26 cellular contexts compared by ENCODE assay signal in genomic region chr14:67644428-67644827, GRCh38. TPM values are rescaled to one million over a fixed set of nuclear protein-coding genes. Genes with fewer than 3 reads are reported as not detected.
A peak's percentile ranks its signal among the peaks of the same experiment; 100 is the strongest.
DNase-seq lines count a peak whose midpoint lies in the region; ATAC-seq and TF ChIP-seq lines count a peak whose summit lies in the region.
"Had no signal": no experiment of that assay in that cellular context is flagged by ENCODE, and none has a peak within 500 bp of the region (broad histone marks: within the 10 kb centered on the region; RNA-seq: fewer than 3 reads in every experiment).

No MANE protein-coding gene starts in this region.

- peaks cover 3% of the 10 kb centered on the region; the same call in 1 of the 2 replicates for H3K9me1 ChIP-seq in IMR-90 (ENCODE audit: insufficient read depth, low read length)

- H3K18ac ChIP-seq in IMR-90 (ENCODE audit: low read depth, low read length) = no peak overlapping the region

- no peaks in the 10 kb centered on the region for H3K4me1 ChIP-seq in IMR-90 (ENCODE audit: control insufficient read depth, insufficient read depth, low read length)
- H3K4me1 ChIP-seq in gastrocnemius medialis = peaks cover 8 to 13% of the 10 kb centered on the region in 2 donors
- H3K4me1 ChIP-seq: foreskin keratinocyte, neural progenitor cell, SJCRH30 had no signal

- no peak overlapping the region for H3K14ac ChIP-seq in IMR-90 (replicated peaks; ENCODE audit: low read depth, low read length)

- ATAC-seq in IMR-90 (ENCODE audit: low read depth) (no peak; the same call in 1 of the 2 replicates), left ventricle myocardium superior (peak; percentile 66), gastrocnemius medialis (peak; percentile 91 to 94), HG02852 (IDR thresholded peaks at IDR 0.05; ENCODE audit: unreplicated experiment) (no peak)
- ATAC-seq: foreskin keratinocyte had no signal

- no peak overlapping the region for H3K23ac ChIP-seq in IMR-90 (ENCODE audit: low read depth, low read length)

- H2AK5ac ChIP-seq in IMR-90 (ENCODE audit: low read depth, low read length) = no peak overlapping the region

- no peak overlapping the region for H2BK15ac ChIP-seq in IMR-90 (ENCODE audit: low read depth, low read length)

- H4K8ac ChIP-seq in IMR-90 (ENCODE audit: low read depth in 2 of 2, low read length in 2 of 2) = no peak overlapping the region

- H3K4me3 ChIP-seq in IMR-90 (ENCODE audit: insufficient read depth, low read depth, low read length) = no peak overlapping the region
- H3K4me3 ChIP-seq in astrocyte of the spinal cord (ENCODE audit: low read depth, low read length) = no peak overlapping the region
- H3K4me3 ChIP-seq in gastrocnemius medialis = no peak overlapping the region
- H3K4me3 ChIP-seq: neural progenitor cell, SJCRH30 had no signal

- H4K91ac ChIP-seq in IMR-90 (ENCODE audit: insufficient read depth, low read depth, low read length) = no peak overlapping the region

- no peak overlapping the region for H4K5ac ChIP-seq in IMR-90 (ENCODE audit: low read depth, low read length)

- no peaks in the 10 kb centered on the region for H3K79me1 ChIP-seq in IMR-90 (ENCODE audit: low read depth in 1 of 2, low read length in 2 of 2)

- intact Hi-C loops in IMR-90 (cut with micrococcal nuclease) = no loop called here
- intact Hi-C loops in left ventricle myocardium superior (cut with micrococcal nuclease) = no loop called here
- intact Hi-C loops in gastrocnemius medialis (cut with DNase I; ENCODE audit: low total_unique reads) = loop anchor here (1.0 to 2.0 kb wide), 2 partner anchors 8 to 22 kb away; no protein-coding TSS in a partner anchor

- no peak overlapping the region for H3K4me2 ChIP-seq in IMR-90 (ENCODE audit: low read depth, low read length)
- H3K4me2 ChIP-seq: neural progenitor cell had no signal

- dilution Hi-C loops in IMR-90 (cut with HindIII; ENCODE audit: low sequenced_read_pairs, unreplicated experiment) = no loop called here

- no peak overlapping the region for H2BK120ac ChIP-seq in IMR-90 (ENCODE audit: low read depth, low read length)

- in situ Hi-C loops in IMR-90 (cut with MboI; ENCODE audit: low sequenced_read_pairs) = no loop called here
- in situ Hi-C loops in astrocyte of the spinal cord (cut with HindIII; ENCODE audit: low sequenced_read_pairs) = no loop called here
- in situ Hi-C loops in gastrocnemius medialis (cut with MboI; ENCODE audit: low sequenced_read_pairs in 4 of 4) = no loop called here

- H4K20me1 ChIP-seq in IMR-90 (ENCODE audit: insufficient read depth, low read length) = no peaks in the 10 kb centered on the region

- WGBS in IMR-90 (ENCODE audit: extremely low coverage in 2 of 2, insufficient read length in 1 of 2), 2 experiments = no CpG with 5 or more reads among the region's 2 CpGs

- CTCF ChIA-PET in IMR-90 (lab: Yijun Ruan, JAX) = interaction anchor here (0.9 kb wide), 1 partner anchor 23 kb away, joined by 3 read pairs; no protein-coding TSS in a partner anchor

- no peak for TF ChIP-seq CTCF in IMR-90 (conservative IDR thresholded peaks at IDR 0.05; ENCODE audit: low read depth, low read length)
- no peak for TF ChIP-seq CTCF in astrocyte of the spinal cord (IDR thresholded peaks at IDR 0.05; ENCODE audit: low read depth, low read length)
- no peak for TF ChIP-seq CTCF in gastrocnemius medialis (IDR thresholded peaks at IDR 0.05 in 4 of 5, conservative IDR thresholded peaks at IDR 0.05 in 1 of 5)

- DNase-seq in IMR-90 = peak; percentile 28
- peak; percentile 5 for DNase-seq in astrocyte of the spinal cord (ENCODE audit: low read depth, low spot score)
- DNase-seq in left ventricle myocardium superior = no peak
- DNase-seq in gastrocnemius medialis = peak; percentile 41 to 57
- no peak for DNase-seq in ecto neural progenitor cell (ENCODE audit: low spot score)
- no peak for DNase-seq in GM03348 (ENCODE audit: low spot score)
- DNase-seq in midbrain (lab: John Stamatoyannopoulos, UW) = no peak
- DNase-seq: activated CD4-positive, alpha-beta T cell treated with anti-CD3 and anti-CD28 coated beads, Interleukin-2, amount 50 U/mL, for 1 hour; activated naive CD4-positive, alpha-beta T cell; AML-193; cortex of kidney; DND-41; foreskin keratinocyte; HCEC 1CT; Karpas-422; left cardiac atrium; NCI-H1048; NCI-H2029; NCI-H345; NCI-H82; SJCRH30; stimulated activated CD4-positive, alpha-beta T cell treated with anti-CD3 and anti-CD28 coated beads, Interleukin-4, amount 100 ng/mL, for 4 hours had no signal

- H3K36me3 ChIP-seq in IMR-90 (ENCODE audit: control insufficient read depth, insufficient read depth, low read length) (peaks cover 14% of the 10 kb centered on the region), gastrocnemius medialis (peaks cover 5 to 53% of the 10 kb centered on the region in 2 donors)

- BruUV-seq in IMR-90 (replicated peaks; lab: Mats Ljungman, UMichigan) = no TSS peak

- TF ChIP-seq POLR2A in IMR-90 (IDR thresholded peaks at IDR 0.05; ENCODE audit: low read depth, low read length) (no peak), gastrocnemius medialis (IDR thresholded peaks at IDR 0.05) (no peak)

- H2BK20ac ChIP-seq in IMR-90 (ENCODE audit: low read depth, low read length) = no peak overlapping the region

- no peak for TF ChIP-seq RAD21 in IMR-90 (IDR thresholded peaks at IDR 0.05; ENCODE audit: low read length)

- H3K4ac ChIP-seq in IMR-90 (ENCODE audit: low read depth, low read length) = no peak overlapping the region

- H3K9me3 ChIP-seq in IMR-90 (ENCODE audit: control insufficient read depth, insufficient read depth, low read length) = no peaks in the 10 kb centered on the region
- no peaks in the 10 kb centered on the region for H3K9me3 ChIP-seq in gastrocnemius medialis
- H3K9me3 ChIP-seq: SJCRH30 had no signal

- H2AK9ac ChIP-seq in IMR-90 (replicated peaks; ENCODE audit: low read depth, low read length, poor library complexity) = no peak overlapping the region

- H2AFZ ChIP-seq in IMR-90 (replicated peaks; ENCODE audit: low read length, poor library complexity) = no peak overlapping the region
- H2AFZ ChIP-seq: neural progenitor cell had no signal

- POLR2A ChIA-PET in IMR-90 (lab: Charles Lee; ENCODE audit: unreplicated experiment) = no interaction called here

- H3K27me3 ChIP-seq in IMR-90 (ENCODE audit: control insufficient read depth, insufficient read depth, low read length) (no peaks in the 10 kb centered on the region), gastrocnemius medialis (no peaks in the 10 kb centered on the region)
- H3K27me3 ChIP-seq: foreskin keratinocyte, neural progenitor cell, SJCRH30 had no signal

- H2BK5ac ChIP-seq in IMR-90 (ENCODE audit: low read depth, low read length, poor library complexity, severe bottlenecking) = no peak overlapping the region

- H3K9ac ChIP-seq in IMR-90 (ENCODE audit: low read depth, low read length) = no peak overlapping the region
- H3K9ac ChIP-seq: neural progenitor cell had no signal

- H3K56ac ChIP-seq in IMR-90 (ENCODE audit: extremely low read depth, insufficient read depth, low read length) = no peak overlapping the region

- H3K27ac ChIP-seq in IMR-90 (ENCODE audit: insufficient read depth, low read length) = no peak overlapping the region
- H3K27ac ChIP-seq in gastrocnemius medialis = peak overlapping the region; percentile 78 to 89 (median 83)
- H3K27ac ChIP-seq: foreskin keratinocyte, neural progenitor cell, SJCRH30, VCaP had no signal

TF ChIP-seq in IMR-90, 13 proteins besides CTCF, POLR2A, EP300 and RAD21 (continues in another document):
- no peak for TF ChIP-seq NFE2L2 (IDR thresholded peaks at IDR 0.05; ENCODE audit: low read depth, low read length)
- no peak for TF ChIP-seq MAFK (IDR thresholded peaks at IDR 0.05; ENCODE audit: low read depth, low read length)
- no peak for TF ChIP-seq SMC3 (IDR thresholded peaks at IDR 0.05; ENCODE audit: low read depth, low read length)
- TF ChIP-seq MXI1 (IDR thresholded peaks at IDR 0.05; ENCODE audit: borderline replicate concordance, low read depth, low read length) = no peak
- TF ChIP-seq CHD1 (IDR thresholded peaks at IDR 0.05; ENCODE audit: low read depth, low read length) = no peak
- no peak for TF ChIP-seq RFX5 (IDR thresholded peaks at IDR 0.05; ENCODE audit: low read depth, low read length)
- TF ChIP-seq FOS (IDR thresholded peaks at IDR 0.05; ENCODE audit: low read depth, low read length) = no peak
- no peak for TF ChIP-seq CEBPB (IDR thresholded peaks at IDR 0.05; ENCODE audit: low read depth, low read length)

RNA-seq across cellular contexts. Expression of gene ARG2, which starts 24.7 kb away (rescaled TPM):
- total RNA-seq in IMR-90 (2012; rRNA removed) = 2.2 and 2.5 TPM in 2 replicates
- polyA plus RNA-seq in IMR-90 (2012; rRNA removed) = 1.1 and 1.3 TPM in 2 replicates
- polyA plus RNA-seq in IMR-90 (2012; cell fraction: cytosol; rRNA removed) = 0.39 and 0.47 TPM in 2 replicates
- polyA plus RNA-seq in IMR-90 (2012; cell fraction: nucleus; rRNA removed; ENCODE audit: low replicate concordance) = 0.46 and 0.89 TPM in 2 replicates
- 0.99 TPM for total RNA-seq in left ventricle myocardium superior
- 100 to 1,000 TPM in 2 of 4 donors, 1 to 10 TPM in 2; 4.0 to 662 (median 152) TPM for total RNA-seq in gastrocnemius medialis

RNA-seq across cellular contexts. Expression of gene VTI1B, which starts 30.0 kb away (rescaled TPM):
- total RNA-seq in IMR-90 (2012; rRNA removed) = 69.7 and 90.2 TPM in 2 replicates
- 61.8 and 65.8 TPM in 2 replicates for polyA plus RNA-seq in IMR-90 (2012; rRNA removed)
- 19.1 and 25.2 TPM in 2 replicates for polyA plus RNA-seq in IMR-90 (2012; cell fraction: cytosol; rRNA removed)
- 6.0 and 30.5 TPM in 2 replicates for polyA plus RNA-seq in IMR-90 (2012; cell fraction: nucleus; rRNA removed; ENCODE audit: low replicate concordance)
- 133 TPM for total RNA-seq in left ventricle myocardium superior
- 10 to 100 TPM; 33.7 to 69.1 (median 52.8) TPM for total RNA-seq in gastrocnemius medialis

RNA-seq across cellular contexts. Expression of gene PIGH, which starts 44.4 kb away (rescaled TPM):
- 6.7 and 7.9 TPM in 2 replicates for total RNA-seq in IMR-90 (2012; rRNA removed)
- polyA plus RNA-seq in IMR-90 (2012; rRNA removed) = 13.5 and 23.1 TPM in 2 replicates
- 9.9 and 11.2 TPM in 2 replicates for polyA plus RNA-seq in IMR-90 (2012; cell fraction: cytosol; rRNA removed)
- polyA plus RNA-seq in IMR-90 (2012; cell fraction: nucleus; rRNA removed; ENCODE audit: low replicate concordance) = 13.0 and 23.6 TPM in 2 replicates
- 11.2 TPM for total RNA-seq in left ventricle myocardium superior
- 10 to 100 TPM; 27.8 to 48.5 (median 35.3) TPM for total RNA-seq in gastrocnemius medialis

RNA-seq across cellular contexts. Expression of gene RDH11, which starts 51.1 kb away (rescaled TPM):
- total RNA-seq in IMR-90 (2012; rRNA removed) = 109 and 149 TPM in 2 replicates
- polyA plus RNA-seq in IMR-90 (2012; rRNA removed) = 71.6 and 77.3 TPM in 2 replicates
- 28.1 and 28.9 TPM in 2 replicates for polyA plus RNA-seq in IMR-90 (2012; cell fraction: cytosol; rRNA removed)
- polyA plus RNA-seq in IMR-90 (2012; cell fraction: nucleus; rRNA removed; ENCODE audit: low replicate concordance) = 35.8 and 94.3 TPM in 2 replicates
- 12.5 TPM for total RNA-seq in left ventricle myocardium superior
- total RNA-seq in gastrocnemius medialis = 1 to 10 TPM; 6.6 to 8.3 (median 7.5) TPM

RNA-seq across cellular contexts. Expression of gene RDH12, which starts 57.3 kb away (rescaled TPM):
- not detected in 2 replicates for total RNA-seq in IMR-90 (2012; rRNA removed)
- not detected in 2 replicates for polyA plus RNA-seq in IMR-90 (2012; rRNA removed)
- not detected in 2 replicates for polyA plus RNA-seq in IMR-90 (2012; cell fraction: cytosol; rRNA removed)
- not detected in 2 replicates for polyA plus RNA-seq in IMR-90 (2012; cell fraction: nucleus; rRNA removed; ENCODE audit: low replicate concordance)
- not detected for total RNA-seq in left ventricle myocardium superior
- total RNA-seq in gastrocnemius medialis = under 1 TPM in 1 of 4 donors, not detected in 3; 0.13 TPM
- total RNA-seq: left cardiac atrium, pulmonary artery endothelial cell, SJCRH30 had no signal
- polyA plus RNA-seq: foreskin keratinocyte had no signal

Comparison
In these comparisons a context has a peak if more than half of its experiments do, and no peak if none do; other contexts are left out.
1. ATAC-seq: peak in left ventricle myocardium superior (single experiment) and gastrocnemius medialis (2 of 2); none in IMR-90 (single experiment) and HG02852 (single experiment).
2. DNase-seq: peak in IMR-90 (single experiment), astrocyte of the spinal cord (single experiment) and gastrocnemius medialis (2 of 2); none in left ventricle myocardium superior (single experiment), ecto neural progenitor cell (single experiment), GM03348 (single experiment) and midbrain (single experiment).